8 cellular contexts compared by ENCODE assay signal in genomic region chr7:75905785-75906604, GRCh38. TPM values are rescaled to one million over a fixed set of nuclear protein-coding genes. Genes with fewer than 3 reads are reported as not detected.
DNase-seq lines count a peak whose midpoint lies in the region; ATAC-seq and TF ChIP-seq lines count a peak whose summit lies in the region.

No MANE protein-coding gene starts in this region.

- H3K9ac ChIP-seq in KMS-11 = peak overlapping the region; percentile 17; the same call in 1 of the 2 replicates

- H4K20me1 ChIP-seq in KMS-11 (ENCODE audit: insufficient read depth) = no peaks in the 10 kb centered on the region

- intact Hi-C loops in Right ventricle myocardium inferior (cut with DNase I) = no loop called here

- peaks cover 10% of the 10 kb centered on the region for H3K4me1 ChIP-seq in ACC112 (ENCODE audit: control insufficient read depth, insufficient read depth, low read length, unreplicated experiment)
- H3K4me1 ChIP-seq in KMS-11 (ENCODE audit: low read depth, poor library complexity, severe bottlenecking) = peaks cover 27% of the 10 kb centered on the region

- H3K79me2 ChIP-seq in ACC112 (ENCODE audit: control insufficient read depth, insufficient read depth, low read length, unreplicated experiment) (no peaks in the 10 kb centered on the region), KMS-11 (ENCODE audit: insufficient read depth, low read depth) (no peaks in the 10 kb centered on the region)

- peak overlapping the region; percentile 58 for H3K4me2 ChIP-seq in KMS-11

- H3K27ac ChIP-seq in ACC112 (ENCODE audit: low read depth, low read length) (peak overlapping the region; percentile 41; the same call in 1 of the 2 replicates), KMS-11 (peak overlapping the region; percentile 43)

- H3K36me3 ChIP-seq in ACC112 (ENCODE audit: insufficient read depth, low read length) (no peaks in the 10 kb centered on the region), KMS-11 (ENCODE audit: insufficient read depth) (no peaks in the 10 kb centered on the region)

- H3K27me3 ChIP-seq in ACC112 (ENCODE audit: insufficient read depth, low read length) = no peaks in the 10 kb centered on the region
- no peaks in the 10 kb centered on the region; the same call in 1 of the 2 replicates for H3K27me3 ChIP-seq in KMS-11 (ENCODE audit: insufficient read depth, low read depth)

- peak; percentile 89 for ATAC-seq in Right ventricle myocardium inferior
- ATAC-seq in HG03097 (IDR thresholded peaks at IDR 0.05; ENCODE audit: low FRiP score, unreplicated experiment) = no peak
- no peak for ATAC-seq in HG03432 (IDR thresholded peaks at IDR 0.05; ENCODE audit: unreplicated experiment)

- H2AFZ ChIP-seq in ACC112 (ENCODE audit: low read length, unreplicated experiment) = peak overlapping the region; percentile 51
- peak overlapping the region; percentile 57 for H2AFZ ChIP-seq in KMS-11 (ENCODE audit: low read depth)

- no peak for TF ChIP-seq CTCF in KMS-11 (conservative IDR thresholded peaks at IDR 0.05; ENCODE audit: low read depth, low read length)

- DNase-seq in SK-N-DZ (ENCODE audit: low spot score) (peak; percentile 58), Right ventricle myocardium inferior (ENCODE audit: missing footprints) (peak; percentile 86), pons (ENCODE audit: low spot score) (peak; percentile 66), T-helper 2 cell (no peak)

- H3K4me3 ChIP-seq in ACC112 (ENCODE audit: low read depth, low read length) (no peak overlapping the region), KMS-11 (IDR thresholded peaks at IDR 0.05; ENCODE audit: insufficient read depth, low read depth, low read length) (no peak overlapping the region)

RNA-seq across cellular contexts. Expression of gene POR, which starts 9.0 kb away (rescaled TPM):
- polyA plus RNA-seq in SK-N-DZ (2014; cell fraction: cytosol; rRNA removed) = 69.4 and 75.5 TPM in 2 replicates
- 98.1 and 107 TPM in 2 replicates for polyA plus RNA-seq in SK-N-DZ (2014; cell fraction: nucleus; rRNA removed)
- total RNA-seq in Right ventricle myocardium inferior = 66.3 TPM

RNA-seq across cellular contexts. Expression of gene RHBDD2, which starts 27.2 kb away (rescaled TPM):
- 26.4 and 33.4 TPM in 2 replicates for polyA plus RNA-seq in SK-N-DZ (2014; cell fraction: cytosol; rRNA removed)
- 13.4 and 13.8 TPM in 2 replicates for polyA plus RNA-seq in SK-N-DZ (2014; cell fraction: nucleus; rRNA removed)
- total RNA-seq in Right ventricle myocardium inferior = 16.7 TPM

Comparison
In these comparisons a context has a peak if more than half of its experiments do, and no peak if none do; other contexts are left out.
1. DNase-seq: peak in SK-N-DZ (single experiment), Right ventricle myocardium inferior (single experiment) and pons (single experiment); none in T-helper 2 cell (0 of 5).